In the genomic region with DNA sequence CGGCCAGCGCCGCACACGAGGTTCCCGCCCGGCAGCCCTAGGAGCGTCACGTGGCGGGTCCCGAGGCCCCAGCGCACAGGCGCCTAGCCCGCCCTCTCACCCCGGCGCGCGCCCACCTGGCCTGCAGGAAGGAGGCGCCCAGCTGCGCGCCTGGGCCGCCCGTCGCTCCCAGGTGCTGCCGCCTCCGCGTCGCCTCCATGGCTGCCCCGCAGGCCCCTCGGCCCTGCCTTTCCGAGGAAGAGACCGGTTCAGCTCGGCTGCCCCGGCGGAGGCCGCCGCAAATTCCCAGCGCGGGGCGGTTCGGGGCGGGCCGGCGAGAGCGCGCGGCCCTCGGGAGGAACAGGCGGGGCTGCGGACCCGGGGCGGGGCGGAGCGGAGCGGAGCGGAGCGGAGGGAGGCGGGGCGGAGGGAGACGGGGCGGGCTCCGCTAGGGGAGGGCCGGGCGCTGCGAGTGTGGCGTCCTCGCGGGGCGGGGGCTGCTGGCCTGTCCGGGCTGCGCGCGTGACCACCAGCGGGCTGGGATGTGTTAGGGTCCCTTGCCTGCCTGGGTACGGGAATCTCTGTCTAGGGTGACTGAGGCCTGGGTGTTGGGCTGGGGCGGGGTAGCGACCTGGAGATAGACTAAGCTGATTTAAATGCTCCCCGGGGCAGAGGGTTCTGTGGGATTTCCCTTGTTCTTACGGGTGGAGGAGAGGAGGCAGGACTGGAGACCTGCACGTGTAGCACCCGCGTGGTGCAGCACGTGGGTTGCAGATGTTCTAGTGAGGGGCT, we compare ENCODE assay signal across 8 cellular contexts. TPM values are rescaled to one million over a fixed set of nuclear protein-coding genes. Genes with fewer than 3 reads are reported as not detected.
DNase-seq lines count a peak whose midpoint lies in the region; ATAC-seq and TF ChIP-seq lines count a peak whose summit lies in the region.

A gene (minus strand): TSS at position 343 of the 771 bp plus-strand sequence. CDS start 144 bp downstream, at position 199.

- DNase-seq in GM13976 (ENCODE audit: low spot score) (peak; percentile 96), NCI-H128 (lab: John Stamatoyannopoulos, UW; ENCODE audit: unreplicated experiment) (peak; percentile 33), amniotic stem cell (lab: John Stamatoyannopoulos, UW) (peak; percentile 56), left ventricle myocardium inferior (peak; percentile 85), psoas muscle (peak; percentile 84 to 90), ureter (ENCODE audit: low spot score) (peak; percentile 80)

- TF ChIP-seq CTCF in GM13976 (IDR thresholded peaks at IDR 0.05; ENCODE audit: borderline replicate concordance, control extremely low read depth, extremely low read depth, insufficient read depth, missing control alignments) (no peak), left ventricle myocardium inferior (IDR thresholded peaks at IDR 0.05; ENCODE audit: borderline replicate concordance) (no peak), psoas muscle (IDR thresholded peaks at IDR 0.05) (no peak)

- ATAC-seq in HG02678 (IDR thresholded peaks at IDR 0.05; ENCODE audit: unreplicated experiment) (peak; percentile 71), psoas muscle (peak; percentile 95 to 97 (median 96))

- WGBS in psoas muscle, 3 donors = 1% methylated on average over 26 to 80 of the region's 82 CpGs

- H3K36me3 ChIP-seq in left ventricle myocardium inferior = no peaks in the 10 kb centered on the region
- H3K36me3 ChIP-seq in psoas muscle (ENCODE audit: insufficient read depth in 1 of 2, low read depth in 1 of 2) = no peaks in the 10 kb centered on the region

- peaks cover 37% of the 10 kb centered on the region for H3K4me1 Mint-ChIP-seq in T-helper 1 cell treated with Interleukin-12 subunit alpha and Interleukin-12 subunit beta and Interleukin-4 antibody, amounts not matched to agents 30 μg/mL and 1 μg/mL, for 36 hours (ENCODE audit: low read depth)

- peaks cover 4% of the 10 kb centered on the region for H3K27me3 Mint-ChIP-seq in T-helper 1 cell treated with Interleukin-12 subunit alpha and Interleukin-12 subunit beta and Interleukin-4 antibody, amounts not matched to agents 30 μg/mL and 1 μg/mL, for 36 hours (ENCODE audit: low read depth)

- H3K4me1 ChIP-seq in left ventricle myocardium inferior (peaks cover 26% of the 10 kb centered on the region), psoas muscle (peaks cover 19% of the 10 kb centered on the region)

- no peaks in the 10 kb centered on the region for H3K27me3 ChIP-seq in left ventricle myocardium inferior (ENCODE audit: low read depth)
- H3K27me3 ChIP-seq in psoas muscle (ENCODE audit: insufficient read depth in 3 of 3, low read length in 2 of 3) = no peaks in the 10 kb centered on the region

- H3K4me3 Mint-ChIP-seq in T-helper 1 cell treated with Interleukin-12 subunit alpha and Interleukin-12 subunit beta and Interleukin-4 antibody, amounts not matched to agents 30 μg/mL and 1 μg/mL, for 36 hours = peak within 1 kb of the TSS; percentile 92

- peak within 1 kb of the TSS; percentile 88 for H3K27ac ChIP-seq in left ventricle myocardium inferior (replicated peaks)
- H3K27ac ChIP-seq in psoas muscle = peak within 1 kb of the TSS; percentile 86

- H3K27ac Mint-ChIP-seq in T-helper 1 cell treated with Interleukin-12 subunit alpha and Interleukin-12 subunit beta and Interleukin-4 antibody, amounts not matched to agents 30 μg/mL and 1 μg/mL, for 36 hours = peak within 1 kb of the TSS; percentile 86

- in situ Hi-C loops in GM13976 (cut with MboI; ENCODE audit: low sequenced_read_pairs, unreplicated experiment) = no loop called here

- H3K36me3 Mint-ChIP-seq in T-helper 1 cell treated with Interleukin-12 subunit alpha and Interleukin-12 subunit beta and Interleukin-4 antibody, amounts not matched to agents 30 μg/mL and 1 μg/mL, for 36 hours (ENCODE audit: low read depth) = peaks cover 7% of the 10 kb centered on the region

- no peaks in the 10 kb centered on the region for H3K9me3 Mint-ChIP-seq in T-helper 1 cell treated with Interleukin-12 subunit alpha and Interleukin-12 subunit beta and Interleukin-4 antibody, amounts not matched to agents 30 μg/mL and 1 μg/mL, for 36 hours

- H3K9me3 ChIP-seq in left ventricle myocardium inferior (replicated peaks) (no peaks in the 10 kb centered on the region), psoas muscle (no peaks in the 10 kb centered on the region)

- intact Hi-C loops in left ventricle myocardium inferior (cut with micrococcal nuclease) (no loop called here), psoas muscle (cut with DNase I) (no loop called here)

- H3K4me3 ChIP-seq in left ventricle myocardium inferior (peak within 1 kb of the TSS; percentile 93), psoas muscle (peak within 1 kb of the TSS; percentile 96)

RNA-seq across cellular contexts. Expression of the gene that starts here (rescaled TPM):
- total RNA-seq in left ventricle myocardium inferior (6.6 TPM), psoas muscle (10 to 100 TPM in 3 of 4 donors, 1 to 10 TPM in 1; 8.3 to 14.7 (median 13.2) TPM), ureter (45.3 TPM)
- polyA plus RNA-seq in psoas muscle = 10 to 100 TPM; 11.4 to 22.2 (median 13.1) TPM

Comparison
In these comparisons a context has a peak if more than half of its experiments do, and no peak if none do; other contexts are left out.
1. Peak in every context shown above with its lines: DNase-seq, ATAC-seq, H3K4me3 ChIP-seq and H3K27ac ChIP-seq.
2. DNase-seq: peak in every context shown above with its lines; median percentile 96 in GM13976; 87 in psoas muscle; 85 in left ventricle myocardium inferior; 80 in ureter; 56 in amniotic stem cell; 33 in NCI-H128.